ENCODE assay signal across 1 cellular context in genomic region chr18:63888473-63889190, GRCh38.
TF ChIP-seq lines count a peak whose summit lies in the region.

No MANE protein-coding gene starts in this region.

TF ChIP-seq in H1, 55 proteins besides CTCF, POLR2A, EP300 and RAD21:
- TF ChIP-seq CHD1 (IDR thresholded peaks at IDR 0.05; ENCODE audit: low read depth, low read length) (no peak), RXRA (IDR thresholded peaks at IDR 0.05; ENCODE audit: insufficient read depth, low read depth, low read length) (no peak), SP4 (IDR thresholded peaks at IDR 0.05; ENCODE audit: low read length) (no peak)
